ENCODE assay signal across 2 cellular contexts in the genomic region with DNA sequence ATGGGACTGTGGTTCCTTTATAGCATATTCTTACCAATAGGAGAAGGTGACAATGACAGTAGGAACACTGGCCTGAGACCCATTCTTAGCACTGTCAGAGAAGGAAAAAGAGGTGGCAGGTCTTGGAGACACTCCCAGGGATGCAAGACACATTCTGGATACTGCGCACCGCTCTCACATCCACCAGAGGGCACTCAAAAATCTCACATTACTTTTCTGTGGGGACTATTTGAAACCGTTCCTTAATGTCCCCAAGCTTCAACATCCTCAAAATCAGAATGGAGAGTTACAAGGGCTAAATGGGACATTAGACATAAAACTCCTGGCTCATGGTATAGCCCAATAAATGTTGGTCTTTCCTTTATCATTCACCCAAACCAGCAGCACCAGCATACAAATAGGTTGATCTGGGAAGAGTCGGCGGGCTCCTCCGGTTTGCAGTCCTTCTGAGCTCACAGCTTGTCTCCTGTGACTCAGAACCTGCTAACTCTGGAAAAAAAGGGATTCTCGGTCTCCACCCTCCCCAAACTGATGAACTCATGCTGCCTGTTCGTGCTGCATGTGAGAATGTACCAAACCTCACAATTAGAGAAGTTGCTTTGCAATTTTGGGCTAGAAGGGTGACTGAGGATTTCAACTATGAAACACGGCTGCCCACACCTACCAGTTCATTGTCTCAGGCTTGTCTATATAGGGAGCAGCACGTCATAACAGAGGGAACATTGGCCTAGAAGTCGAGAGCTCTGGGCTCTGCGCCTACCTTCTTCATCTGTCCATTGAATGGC.
A peak's percentile ranks its signal among the peaks of the same experiment; 100 is the strongest.
TF ChIP-seq lines count a peak whose summit lies in the region.

No MANE protein-coding gene starts in this region.

TF ChIP-seq in Ishikawa, 13 proteins besides CTCF, POLR2A, EP300 and RAD21:
- TF ChIP-seq FOXM1 (IDR thresholded peaks at IDR 0.05; ENCODE audit: borderline replicate concordance, low read depth) (no peak), ZBTB7A (IDR thresholded peaks at IDR 0.05; ENCODE audit: low read depth) (no peak), EGR1 (IDR thresholded peaks at IDR 0.05) (no peak), TEAD4 (IDR thresholded peaks at IDR 0.05) (no peak), TCF12 (IDR thresholded peaks at IDR 0.05; ENCODE audit: low read depth) (no peak), NFIC (IDR thresholded peaks at IDR 0.05) (no peak), TAF1 (IDR thresholded peaks at IDR 0.05; ENCODE audit: low read depth) (no peak), CEBPB (IDR thresholded peaks at IDR 0.05) (no peak), CREB1 (IDR thresholded peaks at IDR 0.05; ENCODE audit: low read depth) (no peak), YY1 (IDR thresholded peaks at IDR 0.05; ENCODE audit: low read depth) (no peak)
- TF ChIP-seq, protein P1, sequence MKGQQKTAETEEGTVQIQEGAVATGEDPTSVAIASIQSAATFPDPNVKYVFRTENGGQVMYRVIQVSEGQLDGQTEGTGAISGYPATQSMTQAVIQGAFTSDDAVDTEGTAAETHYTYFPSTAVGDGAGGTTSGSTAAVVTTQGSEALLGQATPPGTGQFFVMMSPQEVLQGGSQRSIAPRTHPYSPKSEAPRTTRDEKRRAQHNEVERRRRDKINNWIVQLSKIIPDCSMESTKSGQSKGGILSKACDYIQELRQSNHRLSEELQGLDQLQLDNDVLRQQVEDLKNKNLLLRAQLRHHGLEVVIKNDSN (IDR thresholded peaks at IDR 0.05) = no peak
- TF ChIP-seq, protein P2, sequence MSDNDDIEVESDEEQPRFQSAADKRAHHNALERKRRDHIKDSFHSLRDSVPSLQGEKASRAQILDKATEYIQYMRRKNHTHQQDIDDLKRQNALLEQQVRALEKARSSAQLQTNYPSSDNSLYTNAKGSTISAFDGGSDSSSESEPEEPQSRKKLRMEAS (IDR thresholded peaks at IDR 0.05) = no peak
- TF ChIP-seq, protein P3, sequence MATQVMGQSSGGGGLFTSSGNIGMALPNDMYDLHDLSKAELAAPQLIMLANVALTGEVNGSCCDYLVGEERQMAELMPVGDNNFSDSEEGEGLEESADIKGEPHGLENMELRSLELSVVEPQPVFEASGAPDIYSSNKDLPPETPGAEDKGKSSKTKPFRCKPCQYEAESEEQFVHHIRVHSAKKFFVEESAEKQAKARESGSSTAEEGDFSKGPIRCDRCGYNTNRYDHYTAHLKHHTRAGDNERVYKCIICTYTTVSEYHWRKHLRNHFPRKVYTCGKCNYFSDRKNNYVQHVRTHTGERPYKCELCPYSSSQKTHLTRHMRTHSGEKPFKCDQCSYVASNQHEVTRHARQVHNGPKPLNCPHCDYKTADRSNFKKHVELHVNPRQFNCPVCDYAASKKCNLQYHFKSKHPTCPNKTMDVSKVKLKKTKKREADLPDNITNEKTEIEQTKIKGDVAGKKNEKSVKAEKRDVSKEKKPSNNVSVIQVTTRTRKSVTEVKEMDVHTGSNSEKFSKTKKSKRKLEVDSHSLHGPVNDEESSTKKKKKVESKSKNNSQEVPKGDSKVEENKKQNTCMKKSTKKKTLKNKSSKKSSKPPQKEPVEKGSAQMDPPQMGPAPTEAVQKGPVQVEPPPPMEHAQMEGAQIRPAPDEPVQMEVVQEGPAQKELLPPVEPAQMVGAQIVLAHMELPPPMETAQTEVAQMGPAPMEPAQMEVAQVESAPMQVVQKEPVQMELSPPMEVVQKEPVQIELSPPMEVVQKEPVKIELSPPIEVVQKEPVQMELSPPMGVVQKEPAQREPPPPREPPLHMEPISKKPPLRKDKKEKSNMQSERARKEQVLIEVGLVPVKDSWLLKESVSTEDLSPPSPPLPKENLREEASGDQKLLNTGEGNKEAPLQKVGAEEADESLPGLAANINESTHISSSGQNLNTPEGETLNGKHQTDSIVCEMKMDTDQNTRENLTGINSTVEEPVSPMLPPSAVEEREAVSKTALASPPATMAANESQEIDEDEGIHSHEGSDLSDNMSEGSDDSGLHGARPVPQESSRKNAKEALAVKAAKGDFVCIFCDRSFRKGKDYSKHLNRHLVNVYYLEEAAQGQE (IDR thresholded peaks at IDR 0.05; ENCODE audit: low read depth) = no peak

TF ChIP-seq in H1, 55 proteins besides CTCF, POLR2A, EP300 and RAD21:
- TF ChIP-seq JUN (IDR thresholded peaks at IDR 0.05; ENCODE audit: low read depth, low read length) = no peak
- TF ChIP-seq NANOG (IDR thresholded peaks at IDR 0.05; ENCODE audit: insufficient read depth, low read depth, low read length, poor library complexity, severe bottlenecking) = no peak
- no peak for TF ChIP-seq POLR2AphosphoS5 (IDR thresholded peaks at IDR 0.05; ENCODE audit: low read depth, low read length)
- 0 out of 2 replicates have a peak, but pooled peaks have one; percentile 2 for TF ChIP-seq CREB1 (IDR thresholded peaks at IDR 0.05)
- TF ChIP-seq TAF1 (IDR thresholded peaks at IDR 0.05; ENCODE audit: low read depth, low read length) = no peak
- TF ChIP-seq FOSL1 (IDR thresholded peaks at IDR 0.05; ENCODE audit: insufficient read depth, low read depth, low read length) = no peak
- no peak for TF ChIP-seq KDM4A (IDR thresholded peaks at IDR 0.05; ENCODE audit: low read depth, low read length, severe bottlenecking)
